Comparison of ENCODE assay signal across 2 cellular contexts in the genomic region with DNA sequence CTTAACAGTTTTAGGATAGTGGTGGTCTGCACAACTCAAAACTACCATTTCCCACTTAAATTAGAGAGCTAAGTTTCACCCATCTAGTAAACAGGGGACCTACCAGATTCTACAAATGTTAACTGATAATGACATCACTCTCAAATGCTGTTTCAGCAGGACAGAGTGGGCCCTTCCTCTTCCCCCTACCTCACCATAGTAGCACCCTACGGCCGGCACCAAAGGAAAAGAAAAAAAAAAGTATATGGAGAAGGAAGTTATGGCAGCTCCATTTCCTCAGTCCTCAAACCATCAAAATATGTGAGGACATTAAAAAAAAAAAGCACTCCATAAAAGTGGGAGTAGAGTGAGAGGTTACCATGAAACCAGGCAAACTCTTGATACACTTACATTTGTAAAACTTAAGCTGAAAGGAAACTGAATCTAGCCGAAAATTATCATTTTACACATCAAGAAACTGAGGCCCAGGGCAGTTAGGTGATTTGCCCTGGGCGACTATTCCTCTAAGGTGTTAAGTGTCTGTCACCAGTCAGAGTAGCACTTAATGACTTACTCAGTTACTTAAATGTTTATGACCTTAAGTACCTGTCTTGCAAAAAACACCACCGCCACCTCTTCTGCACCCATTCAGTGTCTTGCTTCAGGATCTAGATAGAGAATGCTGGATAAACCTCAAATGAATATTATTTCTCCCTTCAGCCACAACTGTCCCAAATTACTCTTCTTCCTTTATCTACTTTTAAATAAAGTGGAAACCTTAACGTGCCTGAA.
TF ChIP-seq lines count a peak whose summit lies in the region.

No MANE protein-coding gene starts in this region.

TF ChIP-seq in IMR-90, 13 proteins besides CTCF, POLR2A, EP300 and RAD21:
- TF ChIP-seq RFX5 (IDR thresholded peaks at IDR 0.05; ENCODE audit: low read depth, low read length) (no peak), MAFK (IDR thresholded peaks at IDR 0.05; ENCODE audit: low read depth, low read length) (peak; percentile 34; the same call in 1 of the 2 replicates)

TF ChIP-seq in HepG2, 621 proteins besides CTCF, POLR2A, EP300 and RAD21:
- TF ChIP-seq MTA3 (CRISPR knock-in tag; IDR thresholded peaks at IDR 0.05), result no peak
- TF ChIP-seq ATF7 (IDR thresholded peaks at IDR 0.05), result peak; percentile 44
- TF ChIP-seq ATF7 (CRISPR knock-in tag; IDR thresholded peaks at IDR 0.05), result no peak
- no peak for TF ChIP-seq ZNF781 (CRISPR knock-in tag; IDR thresholded peaks at IDR 0.05; ENCODE audit: borderline replicate concordance, not compliant biosample characterization)
- 0 out of 2 replicates have a peak, but pooled peaks have one; percentile 3 for TF ChIP-seq PPARG (CRISPR knock-in tag; conservative IDR thresholded peaks at IDR 0.05)
